Comparison of ENCODE assay signal across 9 cellular contexts in genomic region chrX:49271341-49271740, GRCh38. TPM values are rescaled to one million over a fixed set of nuclear protein-coding genes. Genes with fewer than 3 reads are reported as not detected.
A peak's percentile ranks its signal among the peaks of the same experiment; 100 is the strongest.
DNase-seq lines count a peak whose midpoint lies in the region; ATAC-seq and TF ChIP-seq lines count a peak whose summit lies in the region.
"Had no signal": no experiment of that assay in that cellular context is flagged by ENCODE, and none has a peak within 500 bp of the region (broad histone marks: within the 10 kb centered on the region; RNA-seq: fewer than 3 reads in every experiment).

No MANE protein-coding gene starts in this region.

- POLR2A ChIA-PET in MCF 10A (lab: Yijun Ruan, JAX): no interaction called here

- no peaks in the 10 kb centered on the region for H3K27me3 ChIP-seq in spleen (replicated peaks in 1 of 7)
- H3K27me3 ChIP-seq: suprapubic skin had no signal

- H3K4me3 Mint-ChIP-seq in MCF 10A (ENCODE audit: unreplicated experiment): peak overlapping the region; percentile 90

- intact Hi-C loops in MCF 10A (cut with micrococcal nuclease) (no loop called here), spleen (cut with DNase I; ENCODE audit: low total_unique reads) (no loop called here)

- peaks cover 7% of the 10 kb centered on the region for H3K9me3 Mint-ChIP-seq in MCF 10A (ENCODE audit: unreplicated experiment)

- H3K4me1 ChIP-seq in spleen: peaks cover 9 to 65% (median 41%) of the 10 kb centered on the region in 6 donors

- H3K27me3 Mint-ChIP-seq in MCF 10A (ENCODE audit: insufficient read depth, unreplicated experiment): no peaks in the 10 kb centered on the region

- peak overlapping the region; percentile 85 for H3K27ac Mint-ChIP-seq in MCF 10A (ENCODE audit: low read depth, unreplicated experiment)

- TF ChIP-seq CTCF in MCF 10A (IDR thresholded peaks at IDR 0.05; ENCODE audit: unreplicated experiment) (no peak), spleen (IDR thresholded peaks at IDR 0.05 in 8 of 11, conservative IDR thresholded peaks at IDR 0.05 in 3 of 11) (no peak)

- TSS peak; percentile 28 for BruUV-seq in MCF 10A (replicated peaks; lab: Mats Ljungman, UMichigan)

- H3K27ac ChIP-seq in spleen: peak overlapping the region in 4 of 8 donors; percentile 55 to 98 (median 95)
- H3K27ac ChIP-seq: epithelial cell of prostate had no signal

- no peak for TF ChIP-seq POLR2A in spleen (IDR thresholded peaks at IDR 0.05)

- WGBS in spleen, 5 donors: 49 to 87% (median 81%) methylated on average over 2 of the region's 2 CpGs

- ATAC-seq in GM19324 (IDR thresholded peaks at IDR 0.05; ENCODE audit: low FRiP score, unreplicated experiment): no peak

- no peaks in the 10 kb centered on the region for H3K9me3 ChIP-seq in spleen
- H3K9me3 ChIP-seq: suprapubic skin had no signal

- peaks cover 12% of the 10 kb centered on the region for H3K4me1 Mint-ChIP-seq in MCF 10A (ENCODE audit: insufficient read depth, unreplicated experiment)

- H3K36me3 Mint-ChIP-seq in MCF 10A (ENCODE audit: insufficient read depth, unreplicated experiment): no peaks in the 10 kb centered on the region

- H3K4me3 ChIP-seq in spleen: peak overlapping the region in 2 of 8 donors; percentile 66 to 84

- DNase-seq in activated CD8-positive, alpha-beta memory T cell treated with anti-CD3 and anti-CD28 coated beads, Interleukin-2, amount 50 U/mL, for 4 hours: peak; percentile 12
- no peak for DNase-seq in activated CD8-positive, alpha-beta memory T cell treated with anti-CD3 and anti-CD28 coated beads for 24 hours
- DNase-seq in MCF 10A (ENCODE audit: unreplicated experiment): no peak
- DNase-seq in spleen: peak; percentile 41
- DNase-seq in GM19238 (ENCODE audit: insufficient read length, low spot score): no peak

- CTCF ChIA-PET in MCF 10A (lab: Yijun Ruan, JAX): no interaction called here

- no peaks in the 10 kb centered on the region for H3K36me3 ChIP-seq in spleen
- H3K36me3 ChIP-seq: suprapubic skin had no signal

RNA-seq across cellular contexts. Expression of gene PPP1R3F, which starts 1.7 kb away (rescaled TPM):
- total RNA-seq in MCF 10A (2022) (7.0 and 9.1 TPM in 2 replicates), spleen (1 to 10 TPM; 5.1 to 8.9 (median 6.3) TPM)
- 1 to 10 TPM; 2.2 to 3.8 (median 3.0) TPM for polyA plus RNA-seq in spleen

RNA-seq across cellular contexts. Expression of gene FOXP3, which starts 6.8 kb away (rescaled TPM):
- total RNA-seq in MCF 10A (2022): 0.26 and 0.32 TPM in 2 replicates
- 1 to 10 TPM in 4 of 7 donors, under 1 TPM in 3; 0.26 to 3.9 (median 1.8) TPM for total RNA-seq in spleen
- polyA plus RNA-seq in spleen: 1 to 10 TPM in 2 of 3 donors, under 1 TPM in 1; 0.58 to 1.2 (median 1.1) TPM

RNA-seq across cellular contexts. Expression of gene GAGE10, which starts 32.1 kb away (rescaled TPM):
- not detected in 2 replicates for total RNA-seq in MCF 10A (2022)
- total RNA-seq in spleen: not detected
- not detected for polyA plus RNA-seq in spleen
- total RNA-seq: myocyte, suprapubic skin had no signal

RNA-seq across cellular contexts. Expression of gene CCDC22, which starts 36.1 kb away (rescaled TPM):
- total RNA-seq in MCF 10A (2022): 11.0 and 11.5 TPM in 2 replicates
- total RNA-seq in spleen: 10 to 100 TPM; 18.9 to 26.4 (median 21.4) TPM
- polyA plus RNA-seq in spleen: 10 to 100 TPM; 14.9 to 19.9 (median 19.7) TPM

RNA-seq across cellular contexts. Expression of gene CACNA1F, which starts 38.2 kb away (rescaled TPM):
- total RNA-seq in MCF 10A (2022) (not detected in 2 replicates), spleen (1 to 10 TPM in 5 of 7 donors, under 1 TPM in 2; 0.63 to 2.9 (median 1.2) TPM)
- under 1 TPM; 0.55 to 0.67 (median 0.61) TPM for polyA plus RNA-seq in spleen
- total RNA-seq: myocyte had no signal

Comparison
In these comparisons a context has a peak if more than half of its experiments do, and no peak if none do; other contexts are left out.
1. DNase-seq: peak in activated CD8-positive, alpha-beta memory T cell treated with anti-CD3 and anti-CD28 coated beads, Interleukin-2, amount 50 U/mL, for 4 hours (single experiment) and spleen (single experiment); none in activated CD8-positive, alpha-beta memory T cell treated with anti-CD3 and anti-CD28 coated beads for 24 hours (single experiment), MCF 10A (single experiment) and GM19238 (single experiment).